Comparison of ENCODE assay signal across 8 cellular contexts in genomic region chr5:91380491-91381133, GRCh38. TPM values are rescaled to one million over a fixed set of nuclear protein-coding genes. Genes with fewer than 3 reads are reported as not detected.
A peak's percentile ranks its signal among the peaks of the same experiment; 100 is the strongest.
DNase-seq lines count a peak whose midpoint lies in the region; ATAC-seq and TF ChIP-seq lines count a peak whose summit lies in the region.

No MANE protein-coding gene starts in this region.

- H3K9ac ChIP-seq in duodenal mucosa (ENCODE audit: low read depth in 1 of 2, low read length in 2 of 2) = peak overlapping the region; percentile 99 to 100

- peak overlapping the region; percentile 88 to 99 (median 97) for H3K27ac Mint-ChIP-seq in CD14-positive monocyte
- peak overlapping the region; percentile 97 for H3K27ac Mint-ChIP-seq in activated CD4-positive, alpha-beta memory T cell treated with anti-CD3 and anti-CD28 coated beads, Interleukin-2, amount 10 ng/mL, durations not matched to agents 7 days and 5 days

- H3K4me1 ChIP-seq in duodenal mucosa (ENCODE audit: control insufficient read depth in 1 of 2, insufficient read depth in 2 of 2, low read length in 2 of 2) (peaks cover 13 to 14% of the 10 kb centered on the region in 2 donors), lower lobe of right lung (peaks cover 41% of the 10 kb centered on the region)

- CTCF ChIA-PET in activated CD4-positive, alpha-beta memory T cell treated with anti-CD3 and anti-CD28 coated beads, Interleukin-2, amount 10 ng/mL, durations not matched to agents 7 days and 5 days (lab: Charles Lee) = interaction anchor here (0.9 to 1.4 kb wide), 8 partner anchors 10 to 153 kb away, joined by 3 to 5 read pairs (median 3); no protein-coding TSS in a partner anchor

- H3K4me3 Mint-ChIP-seq in CD14-positive monocyte = peak overlapping the region; percentile 97 to 98
- peak overlapping the region; percentile 87 for H3K4me3 Mint-ChIP-seq in activated CD4-positive, alpha-beta memory T cell treated with anti-CD3 and anti-CD28 coated beads, Interleukin-2, amount 10 ng/mL, durations not matched to agents 7 days and 5 days

- peaks cover 20% of the 10 kb centered on the region for H3K4me1 Mint-ChIP-seq in CD14-positive monocyte
- H3K4me1 Mint-ChIP-seq in activated CD4-positive, alpha-beta memory T cell treated with anti-CD3 and anti-CD28 coated beads, Interleukin-2, amount 10 ng/mL, durations not matched to agents 7 days and 5 days = peaks cover 35% of the 10 kb centered on the region

- peak overlapping the region; percentile 86 to 100 for H3K4me3 ChIP-seq in duodenal mucosa (ENCODE audit: low read depth in 1 of 2, low read length in 2 of 2)
- peak overlapping the region; percentile 62 for H3K4me3 ChIP-seq in lower lobe of right lung

- no peaks in the 10 kb centered on the region for H3K9me3 Mint-ChIP-seq in CD14-positive monocyte
- no peaks in the 10 kb centered on the region for H3K9me3 Mint-ChIP-seq in activated CD4-positive, alpha-beta memory T cell treated with anti-CD3 and anti-CD28 coated beads, Interleukin-2, amount 10 ng/mL, durations not matched to agents 7 days and 5 days

- TF ChIP-seq CTCF in CD14-positive monocyte (IDR thresholded peaks at IDR 0.05) (no peak), lower lobe of right lung (IDR thresholded peaks at IDR 0.05) (no peak)

- H3K36me3 ChIP-seq in duodenal mucosa (ENCODE audit: control insufficient read depth in 1 of 2, insufficient read depth in 2 of 2, low read length in 2 of 2) = peaks cover 3% of the 10 kb centered on the region in 2 donors
- H3K36me3 ChIP-seq in lower lobe of right lung = peaks cover 29% of the 10 kb centered on the region

- ATAC-seq in GM19452 (IDR thresholded peaks at IDR 0.05; ENCODE audit: unreplicated experiment) (peak; percentile 49), HG03571 (IDR thresholded peaks at IDR 0.05; ENCODE audit: unreplicated experiment) (peak; percentile 48), lower lobe of right lung (peak; percentile 87 to 92)

- H3K27me3 Mint-ChIP-seq in CD14-positive monocyte (ENCODE audit: low read depth in 3 of 3) = no peaks in the 10 kb centered on the region
- no peaks in the 10 kb centered on the region for H3K27me3 Mint-ChIP-seq in activated CD4-positive, alpha-beta memory T cell treated with anti-CD3 and anti-CD28 coated beads, Interleukin-2, amount 10 ng/mL, durations not matched to agents 7 days and 5 days

- POLR2A ChIA-PET in activated CD4-positive, alpha-beta memory T cell treated with anti-CD3 and anti-CD28 coated beads, Interleukin-2, amount 10 ng/mL, durations not matched to agents 7 days and 5 days (lab: Charles Lee) = interaction anchor here (0.6 to 3.6 kb wide), 36 partner anchors 9 to 971 kb away, joined by 3 to 184 read pairs (median 6); partner anchors contain the start of genes CETN3, LYSMD3, MBLAC2 and POLR3G

- H3K36me3 Mint-ChIP-seq in CD14-positive monocyte = peaks cover 26% of the 10 kb centered on the region in 2 donors
- peaks cover 45% of the 10 kb centered on the region for H3K36me3 Mint-ChIP-seq in activated CD4-positive, alpha-beta memory T cell treated with anti-CD3 and anti-CD28 coated beads, Interleukin-2, amount 10 ng/mL, durations not matched to agents 7 days and 5 days (ENCODE audit: low read depth)

- DNase-seq in CD14-positive monocyte (ENCODE audit: low spot score) (peak; percentile 99), NCI-H774 (lab: John Stamatoyannopoulos, UW) (peak; percentile 96), lower lobe of right lung (peak; percentile 99)
- DNase-seq in activated CD4-positive, alpha-beta memory T cell treated with anti-CD3 and anti-CD28 coated beads, Interleukin-2, amount 10 ng/mL, durations not matched to agents 7 days and 5 days = peak; percentile 99
- DNase-seq in stimulated activated CD4-positive, alpha-beta T cell treated with anti-CD3 and anti-CD28 coated beads, Interleukin-4, amount 100 ng/mL, for 48 hours (ENCODE audit: low read depth in 2 of 2) = peak; percentile 96 to 98

- H3K27ac ChIP-seq in duodenal mucosa (ENCODE audit: low read depth, low read length) (peak overlapping the region; percentile 100), lower lobe of right lung (peak overlapping the region; percentile 96)

- intact Hi-C loops in CD14-positive monocyte (cut with micrococcal nuclease) = loop anchor here (2.0 to 10.0 kb wide), 7 partner anchors 66 to 278 kb away; no protein-coding TSS in a partner anchor
- intact Hi-C loops in lower lobe of right lung (cut with DNase I) = loop anchor here (10.0 kb wide), 3 partner anchors 156 to 516 kb away; no protein-coding TSS in a partner anchor

- H3K9me3 ChIP-seq in duodenal mucosa (ENCODE audit: control insufficient read depth in 1 of 2, low read length in 2 of 2) (no peaks in the 10 kb centered on the region), lower lobe of right lung (no peaks in the 10 kb centered on the region)

- H3K27me3 ChIP-seq in duodenal mucosa (ENCODE audit: control insufficient read depth in 1 of 2, insufficient read depth in 2 of 2, low read length in 2 of 2) (no peaks in the 10 kb centered on the region), lower lobe of right lung (ENCODE audit: low read depth) (no peaks in the 10 kb centered on the region)

RNA-seq across cellular contexts. Expression of gene ARRDC3, which starts 2.5 kb away (rescaled TPM):
- 10 to 100 TPM; 43.3 to 64.6 TPM for polyA plus RNA-seq in CD14-positive monocyte
- 10 to 100 TPM; 46.5 to 47.1 TPM for total RNA-seq in activated CD4-positive, alpha-beta memory T cell treated with anti-CD3 and anti-CD28 coated beads, Interleukin-2, amount 10 ng/mL, durations not matched to agents 7 days and 5 days
- total RNA-seq in lower lobe of right lung = 90.5 TPM

Comparison
In these comparisons a context has a peak if more than half of its experiments do, and no peak if none do; other contexts are left out.
1. Peak in every context shown above with its lines: DNase-seq, ATAC-seq, H3K4me3 ChIP-seq and H3K27ac ChIP-seq.